Comparison of ENCODE assay signal across 8 cellular contexts in genomic region chr2:202267495-202267894, GRCh38.
DNase-seq lines count a peak whose midpoint lies in the region; ATAC-seq and TF ChIP-seq lines count a peak whose summit lies in the region.

No MANE protein-coding gene starts in this region.

- H3K79me2 ChIP-seq in DND-41 (ENCODE audit: insufficient read depth, low read length), result peaks cover 75% of the 10 kb centered on the region
- peaks cover 78% of the 10 kb centered on the region for H3K79me2 ChIP-seq in KMS-11 (ENCODE audit: insufficient read depth, low read depth)

- H4K20me1 ChIP-seq in DND-41 (ENCODE audit: insufficient read depth, low read length) (peaks cover 59% of the 10 kb centered on the region), KMS-11 (ENCODE audit: insufficient read depth) (peaks cover 54% of the 10 kb centered on the region)

- 0 out of 3 replicates have a peak, but pooled peaks have one; percentile 21 for ATAC-seq in DND-41 (ENCODE audit: insufficient read depth, low read depth)

- TF ChIP-seq CTCF in DND-41 (IDR thresholded peaks at IDR 0.05; ENCODE audit: borderline replicate concordance, extremely low read depth, low read length, poor library complexity, severe bottlenecking) (no peak), KMS-11 (conservative IDR thresholded peaks at IDR 0.05; ENCODE audit: low read depth, low read length) (no peak)

- H3K9me3 ChIP-seq in DND-41 (ENCODE audit: insufficient read depth, low read length, severe bottlenecking) (no peaks in the 10 kb centered on the region), neuron (ENCODE audit: low read length) (peaks cover 1% of the 10 kb centered on the region)
- no peaks in the 10 kb centered on the region for H3K9me3 ChIP-seq in effector memory CD4-positive, alpha-beta T cell (ENCODE audit: control insufficient read depth, low read length)

- H3K4me1 ChIP-seq in DND-41 (ENCODE audit: insufficient read depth, low read length) (peaks cover 42% of the 10 kb centered on the region), KMS-11 (ENCODE audit: low read depth, poor library complexity, severe bottlenecking) (peaks cover 42% of the 10 kb centered on the region), neuron (ENCODE audit: insufficient read depth, low read length) (peaks cover 10% of the 10 kb centered on the region)
- H3K4me1 ChIP-seq in effector memory CD4-positive, alpha-beta T cell (ENCODE audit: control insufficient read depth, insufficient read depth, low read length, poor library complexity, severe bottlenecking), result peaks cover 16% of the 10 kb centered on the region

- DNase-seq in DND-41 (no peak), NCI-H146 treated with DMSO at 0.1 percent for 48 hours (lab: John Stamatoyannopoulos, UW; ENCODE audit: unreplicated experiment) (no peak), NCI-H2227 (lab: John Stamatoyannopoulos, UW; ENCODE audit: unreplicated experiment) (no peak)
- no peak for DNase-seq in effector memory CD4-positive, alpha-beta T cell
- no peak for DNase-seq in stimulated activated CD4-positive, alpha-beta T cell treated with anti-CD3 and anti-CD28 coated beads, Interleukin-4, amount 100 ng/mL, for 4 hours
- DNase-seq in activated CD4-positive, alpha-beta T cell treated with anti-CD3 and anti-CD28 coated beads, Interleukin-2, amount 50 U/mL, for 4 hours, result no peak

- H2AFZ ChIP-seq in DND-41 (ENCODE audit: low read depth, low read length) (no peak overlapping the region), KMS-11 (ENCODE audit: low read depth) (no peak overlapping the region), neuron (ENCODE audit: low read depth, low read length) (no peak overlapping the region)

- H3K27me3 ChIP-seq in DND-41 (ENCODE audit: insufficient read depth, low read length, poor library complexity), result no peaks in the 10 kb centered on the region
- H3K27me3 ChIP-seq in KMS-11 (ENCODE audit: insufficient read depth, low read depth), result no peaks in the 10 kb centered on the region
- H3K27me3 ChIP-seq in effector memory CD4-positive, alpha-beta T cell (replicated peaks; ENCODE audit: control insufficient read depth, insufficient read depth, low read length, poor library complexity, severe bottlenecking), result no peaks in the 10 kb centered on the region
- no peaks in the 10 kb centered on the region for H3K27me3 ChIP-seq in neuron (ENCODE audit: insufficient read depth, low read length)

- H3K4me3 ChIP-seq in DND-41 (ENCODE audit: low read depth in 1 of 2, low read length in 2 of 2) (peak overlapping the region; percentile 87 to 99), KMS-11 (IDR thresholded peaks at IDR 0.05; ENCODE audit: insufficient read depth, low read depth, low read length) (no peak overlapping the region), neuron (ENCODE audit: low read length) (peak overlapping the region; percentile 92)
- peak overlapping the region; percentile 86 for H3K4me3 ChIP-seq in effector memory CD4-positive, alpha-beta T cell (ENCODE audit: insufficient read depth, low read depth, low read length, poor library complexity, severe bottlenecking)

- peak overlapping the region; percentile 91 for H3K9ac ChIP-seq in DND-41 (ENCODE audit: low read depth, low read length)
- H3K9ac ChIP-seq in KMS-11, result peak overlapping the region; percentile 99

- H3K36me3 ChIP-seq in DND-41 (ENCODE audit: insufficient read depth, low read length) (peaks cover 13% of the 10 kb centered on the region), KMS-11 (ENCODE audit: insufficient read depth) (no peaks in the 10 kb centered on the region; the same call in 1 of the 2 replicates), neuron (ENCODE audit: insufficient read depth, low read length) (no peaks in the 10 kb centered on the region)
- H3K36me3 ChIP-seq in effector memory CD4-positive, alpha-beta T cell (ENCODE audit: control insufficient read depth, insufficient read depth, low read length), result no peaks in the 10 kb centered on the region

- H3K4me2 ChIP-seq in DND-41 (ENCODE audit: insufficient read depth, low read length) (peak overlapping the region; percentile 63), KMS-11 (peak overlapping the region; percentile 75)

- peak overlapping the region; percentile 99 for H3K27ac ChIP-seq in DND-41 (ENCODE audit: low read length)
- peak overlapping the region; percentile 100; the same call in 1 of the 2 replicates for H3K27ac ChIP-seq in KMS-11
- H3K27ac ChIP-seq in effector memory CD4-positive, alpha-beta T cell (ENCODE audit: insufficient read depth, low read length, poor library complexity, severe bottlenecking), result peak overlapping the region; percentile 97
